In the genomic region with DNA sequence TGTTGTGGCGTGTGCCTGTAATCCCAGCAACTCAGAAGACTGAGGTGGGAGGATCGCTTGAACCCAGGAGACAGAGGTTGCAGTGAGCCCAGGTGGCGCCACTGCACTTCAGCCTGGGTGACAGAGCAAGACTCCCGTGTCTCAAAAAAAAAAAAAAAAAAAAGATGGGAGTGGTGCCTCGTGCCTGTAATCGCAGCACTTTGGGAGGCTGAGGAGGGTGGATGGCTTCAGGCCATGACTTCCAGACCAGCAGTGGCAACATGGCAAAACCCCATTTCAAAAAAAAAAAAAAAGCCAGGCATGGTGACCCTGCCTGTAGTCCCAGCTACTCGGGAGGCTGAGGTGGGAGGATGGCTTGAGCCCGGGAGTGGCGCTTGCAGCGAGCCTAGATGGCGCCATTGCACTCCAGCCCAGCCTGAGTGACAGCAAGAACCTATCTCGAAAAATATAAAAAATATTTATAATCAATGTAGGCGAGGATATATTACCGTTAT, we compare ENCODE assay signal across 8 cellular contexts. TPM values are rescaled to one million over a fixed set of nuclear protein-coding genes. Genes with fewer than 3 reads are reported as not detected.
DNase-seq lines count a peak whose midpoint lies in the region; ATAC-seq and TF ChIP-seq lines count a peak whose summit lies in the region.

No MANE protein-coding gene starts in this region.

- POLR2A ChIA-PET in WTC11 (lab: Charles Lee): no interaction called here

- DNase-seq in COR-L47 (lab: John Stamatoyannopoulos, UW) (peak; percentile 11), NCI-H1694 (lab: John Stamatoyannopoulos, UW) (peak; percentile 75), WTC11 (ENCODE audit: low spot score) (peak; percentile 56), dermis blood vessel endothelial cell (peak; percentile 76), mucosa of gallbladder (ENCODE audit: low spot score) (peak; percentile 45)

- no peak for TF ChIP-seq CTCF in WTC11 (IDR thresholded peaks at IDR 0.05)

- no peak overlapping the region for H3K4me3 Mint-ChIP-seq in WTC11
- peak overlapping the region; percentile 13 for H3K4me3 Mint-ChIP-seq in stimulated activated naive CD8-positive, alpha-beta T cell treated with anti-CD3 and anti-CD28 coated beads, Interleukin-15, Interleukin-2, amounts not matched to agents 100 ng/mL and 50 ng/mL, for 24 hours

- peaks cover 3% of the 10 kb centered on the region; the same call in 1 of the 2 replicates for H3K4me1 Mint-ChIP-seq in WTC11
- H3K4me1 Mint-ChIP-seq in stimulated activated naive CD8-positive, alpha-beta T cell treated with anti-CD3 and anti-CD28 coated beads, Interleukin-15, Interleukin-2, amounts not matched to agents 100 ng/mL and 50 ng/mL, for 24 hours (ENCODE audit: low read depth): peaks cover 33% of the 10 kb centered on the region

- H3K27ac Mint-ChIP-seq in WTC11: no peak overlapping the region
- H3K27ac Mint-ChIP-seq in stimulated activated naive CD8-positive, alpha-beta T cell treated with anti-CD3 and anti-CD28 coated beads, Interleukin-15, Interleukin-2, amounts not matched to agents 100 ng/mL and 50 ng/mL, for 24 hours: no peak overlapping the region

- H3K36me3 Mint-ChIP-seq in WTC11: peaks cover 10% of the 10 kb centered on the region
- H3K36me3 Mint-ChIP-seq in stimulated activated naive CD8-positive, alpha-beta T cell treated with anti-CD3 and anti-CD28 coated beads, Interleukin-15, Interleukin-2, amounts not matched to agents 100 ng/mL and 50 ng/mL, for 24 hours (ENCODE audit: low read depth): peaks cover 16% of the 10 kb centered on the region

- H3K27me3 Mint-ChIP-seq in WTC11 (ENCODE audit: low read depth): no peaks in the 10 kb centered on the region
- no peaks in the 10 kb centered on the region for H3K27me3 Mint-ChIP-seq in stimulated activated naive CD8-positive, alpha-beta T cell treated with anti-CD3 and anti-CD28 coated beads, Interleukin-15, Interleukin-2, amounts not matched to agents 100 ng/mL and 50 ng/mL, for 24 hours

- H3K9me3 Mint-ChIP-seq in WTC11: no peaks in the 10 kb centered on the region
- no peaks in the 10 kb centered on the region for H3K9me3 Mint-ChIP-seq in stimulated activated naive CD8-positive, alpha-beta T cell treated with anti-CD3 and anti-CD28 coated beads, Interleukin-15, Interleukin-2, amounts not matched to agents 100 ng/mL and 50 ng/mL, for 24 hours

- CTCF ChIA-PET in WTC11 (lab: Charles Lee): interaction anchor here (0.6 to 1.5 kb wide), 8 partner anchors 9 to 288 kb away, joined by 3 to 7 read pairs (median 4); no protein-coding TSS in a partner anchor

- peak; percentile 65 for ATAC-seq in GM21526 (IDR thresholded peaks at IDR 0.05; ENCODE audit: low FRiP score, unreplicated experiment)
- ATAC-seq in WTC11: peak; percentile 84
- no peak for ATAC-seq in GM18870 (IDR thresholded peaks at IDR 0.05; ENCODE audit: unreplicated experiment)

TF ChIP-seq in WTC11, 78 proteins besides CTCF, POLR2A, EP300 and RAD21:
- TF ChIP-seq ATF1 (CRISPR knock-in tag; IDR thresholded peaks at IDR 0.05): no peak
- TF ChIP-seq, protein P1, sequence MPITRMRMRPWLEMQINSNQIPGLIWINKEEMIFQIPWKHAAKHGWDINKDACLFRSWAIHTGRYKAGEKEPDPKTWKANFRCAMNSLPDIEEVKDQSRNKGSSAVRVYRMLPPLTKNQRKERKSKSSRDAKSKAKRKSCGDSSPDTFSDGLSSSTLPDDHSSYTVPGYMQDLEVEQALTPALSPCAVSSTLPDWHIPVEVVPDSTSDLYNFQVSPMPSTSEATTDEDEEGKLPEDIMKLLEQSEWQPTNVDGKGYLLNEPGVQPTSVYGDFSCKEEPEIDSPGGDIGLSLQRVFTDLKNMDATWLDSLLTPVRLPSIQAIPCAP (CRISPR knock-in tag; IDR thresholded peaks at IDR 0.05): no peak
- no peak for TF ChIP-seq SMAD3 (CRISPR knock-in tag; IDR thresholded peaks at IDR 0.05; ENCODE audit: borderline replicate concordance)
- no peak for TF ChIP-seq TP53 (CRISPR knock-in tag; IDR thresholded peaks at IDR 0.05)
- TF ChIP-seq, protein P2, sequence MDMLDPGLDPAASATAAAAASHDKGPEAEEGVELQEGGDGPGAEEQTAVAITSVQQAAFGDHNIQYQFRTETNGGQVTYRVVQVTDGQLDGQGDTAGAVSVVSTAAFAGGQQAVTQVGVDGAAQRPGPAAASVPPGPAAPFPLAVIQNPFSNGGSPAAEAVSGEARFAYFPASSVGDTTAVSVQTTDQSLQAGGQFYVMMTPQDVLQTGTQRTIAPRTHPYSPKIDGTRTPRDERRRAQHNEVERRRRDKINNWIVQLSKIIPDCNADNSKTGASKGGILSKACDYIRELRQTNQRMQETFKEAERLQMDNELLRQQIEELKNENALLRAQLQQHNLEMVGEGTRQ (CRISPR knock-in tag; IDR thresholded peaks at IDR 0.05): no peak
- TF ChIP-seq, protein P3, sequence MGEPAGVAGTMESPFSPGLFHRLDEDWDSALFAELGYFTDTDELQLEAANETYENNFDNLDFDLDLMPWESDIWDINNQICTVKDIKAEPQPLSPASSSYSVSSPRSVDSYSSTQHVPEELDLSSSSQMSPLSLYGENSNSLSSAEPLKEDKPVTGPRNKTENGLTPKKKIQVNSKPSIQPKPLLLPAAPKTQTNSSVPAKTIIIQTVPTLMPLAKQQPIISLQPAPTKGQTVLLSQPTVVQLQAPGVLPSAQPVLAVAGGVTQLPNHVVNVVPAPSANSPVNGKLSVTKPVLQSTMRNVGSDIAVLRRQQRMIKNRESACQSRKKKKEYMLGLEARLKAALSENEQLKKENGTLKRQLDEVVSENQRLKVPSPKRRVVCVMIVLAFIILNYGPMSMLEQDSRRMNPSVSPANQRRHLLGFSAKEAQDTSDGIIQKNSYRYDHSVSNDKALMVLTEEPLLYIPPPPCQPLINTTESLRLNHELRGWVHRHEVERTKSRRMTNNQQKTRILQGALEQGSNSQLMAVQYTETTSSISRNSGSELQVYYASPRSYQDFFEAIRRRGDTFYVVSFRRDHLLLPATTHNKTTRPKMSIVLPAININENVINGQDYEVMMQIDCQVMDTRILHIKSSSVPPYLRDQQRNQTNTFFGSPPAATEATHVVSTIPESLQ (CRISPR knock-in tag; IDR thresholded peaks at IDR 0.05): no peak
- TF ChIP-seq SOX15 (CRISPR knock-in tag; IDR thresholded peaks at IDR 0.05): no peak
- TF ChIP-seq RORB (CRISPR knock-in tag; IDR thresholded peaks at IDR 0.05): no peak
- TF ChIP-seq ZBTB21 (CRISPR knock-in tag; IDR thresholded peaks at IDR 0.05; ENCODE audit: borderline replicate concordance): no peak
- TF ChIP-seq, protein P4, sequence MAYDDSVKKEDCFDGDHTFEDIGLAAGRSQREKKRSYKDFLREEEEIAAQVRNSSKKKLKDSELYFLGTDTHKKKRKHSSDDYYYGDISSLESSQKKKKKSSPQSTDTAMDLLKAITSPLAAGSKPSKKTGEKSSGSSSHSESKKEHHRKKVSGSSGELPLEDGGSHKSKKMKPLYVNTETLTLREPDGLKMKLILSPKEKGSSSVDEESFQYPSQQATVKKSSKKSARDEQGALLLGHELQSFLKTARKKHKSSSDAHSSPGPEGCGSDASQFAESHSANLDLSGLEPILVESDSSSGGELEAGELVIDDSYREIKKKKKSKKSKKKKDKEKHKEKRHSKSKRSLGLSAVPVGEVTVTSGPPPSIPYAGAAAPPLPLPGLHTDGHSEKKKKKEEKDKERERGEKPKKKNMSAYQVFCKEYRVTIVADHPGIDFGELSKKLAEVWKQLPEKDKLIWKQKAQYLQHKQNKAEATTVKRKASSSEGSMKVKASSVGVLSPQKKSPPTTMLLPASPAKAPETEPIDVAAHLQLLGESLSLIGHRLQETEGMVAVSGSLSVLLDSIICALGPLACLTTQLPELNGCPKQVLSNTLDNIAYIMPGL (CRISPR knock-in tag; IDR thresholded peaks at IDR 0.05): no peak
- no peak for TF ChIP-seq GABPB1 (CRISPR knock-in tag; IDR thresholded peaks at IDR 0.05)
- TF ChIP-seq GRHL2 (CRISPR knock-in tag; IDR thresholded peaks at IDR 0.05; ENCODE audit: insufficient replicate concordance, severe bottlenecking): no peak

RNA-seq across cellular contexts. Expression of a gene that starts 27.0 kb away (rescaled TPM):
- 251 to 299 TPM (median 264 TPM) in 3 replicates for total RNA-seq in WTC11 (2021)
- total RNA-seq in dermis blood vessel endothelial cell: 222 and 303 TPM in 2 replicates
- 168 TPM for total RNA-seq in mucosa of gallbladder

RNA-seq across cellular contexts. Expression of a gene that starts 54.7 kb away (rescaled TPM):
- 6.6 to 7.4 TPM (median 7.2 TPM) in 3 replicates for total RNA-seq in WTC11 (2021)
- 9.4 and 10.0 TPM in 2 replicates for total RNA-seq in dermis blood vessel endothelial cell
- total RNA-seq in mucosa of gallbladder: 6.2 TPM

Comparison
In these comparisons a context has a peak if more than half of its experiments do, and no peak if none do; other contexts are left out.
1. DNase-seq: peak in every context shown above with its lines; median percentile 76 in dermis blood vessel endothelial cell; 75 in NCI-H1694; 56 in WTC11; 45 in mucosa of gallbladder; 11 in COR-L47.